Comparison of ENCODE assay signal across 19 cellular contexts in genomic region chr10:21290499-21291160, GRCh38.
"Had no signal": no experiment of that assay in that cellular context is flagged by ENCODE, and none has a peak within 500 bp of the region (broad histone marks: within the 10 kb centered on the region; RNA-seq: fewer than 3 reads in every experiment).

No MANE protein-coding gene starts in this region.

- H3K4me3 ChIP-seq: lower lobe of right lung had no signal

- H3K9me3 ChIP-seq: lower lobe of right lung had no signal

- H3K27me3 Mint-ChIP-seq: brain had no signal

- H3K27ac Mint-ChIP-seq: activated naive CD4-positive, alpha-beta T cell treated with anti-CD3 and anti-CD28 coated beads, Interleukin-2, amount 50 U/mL, for 72 hours; brain; naive thymus-derived CD8-positive, alpha-beta T cell; T-helper 2 cell treated with Interferon-gamma antibody and Interleukin-4, amounts not matched to agents 5 μg/mL and 100 μg/mL, for 36 hours had no signal

- H3K36me3 Mint-ChIP-seq: activated naive CD4-positive, alpha-beta T cell treated with anti-CD3 and anti-CD28 coated beads, Interleukin-2, amount 50 U/mL, for 72 hours; brain; naive thymus-derived CD8-positive, alpha-beta T cell had no signal

- ATAC-seq: activated naive CD4-positive, alpha-beta T cell treated with anti-CD3 and anti-CD28 coated beads, Interleukin-2, amount 50 U/mL, for 72 hours; esophagus mucosa; left cardiac atrium; lower lobe of right lung; naive thymus-derived CD8-positive, alpha-beta T cell; stimulated activated naive CD8-positive, alpha-beta T cell treated with anti-CD3 and anti-CD28 coated beads, Interleukin-15, Interleukin-2, amounts not matched to agents 100 U/mL and 50 U/mL, for 24 hours had no signal

- H3K36me3 ChIP-seq: lower lobe of right lung had no signal

- H3K9me3 Mint-ChIP-seq: activated naive CD4-positive, alpha-beta T cell treated with anti-CD3 and anti-CD28 coated beads, Interleukin-2, amount 50 U/mL, for 72 hours; naive thymus-derived CD8-positive, alpha-beta T cell; T-helper 2 cell treated with Interferon-gamma antibody and Interleukin-4, amounts not matched to agents 5 μg/mL and 100 μg/mL, for 36 hours had no signal

- H3K27ac ChIP-seq: lower lobe of right lung had no signal

- DNase-seq: activated CD4-positive, alpha-beta T cell treated with anti-CD3 and anti-CD28 coated beads, Interleukin-2, amount 50 U/mL, for 4 hours; activated CD4-positive, CD25-positive, alpha-beta regulatory T cell treated with anti-CD3 and anti-CD28 coated beads, Interleukin-2, amount 50 U/mL, for 72 hours; activated effector memory CD4-positive, alpha-beta T cell treated with Interleukin-2 at 50 U/mL for 16 hours; activated T-cell treated with anti-CD3 and anti-CD28 coated beads, Interleukin-2, amount 50 U/mL, for 1 hour; amniotic stem cell; cerebellar nuclear complex; dermis blood vessel endothelial cell; hippocampal formation; left cardiac atrium; lower lobe of right lung; naive thymus-derived CD8-positive, alpha-beta T cell; stimulated activated CD4-positive, alpha-beta T cell treated with anti-CD3 and anti-CD28 coated beads, Interleukin-4, amount 100 ng/mL, for 1 hour; stimulated activated CD8-positive, alpha-beta memory T cell treated with anti-CD3 and anti-CD28 coated beads, Interleukin-4, amount 100 ng/mL, for 48 hours; stimulated activated naive CD8-positive, alpha-beta T cell treated with anti-CD3 and anti-CD28 coated beads, Interleukin-15, Interleukin-2, amounts not matched to agents 100 U/mL and 50 U/mL, for 24 hours had no signal

- H3K4me3 Mint-ChIP-seq: brain; naive thymus-derived CD8-positive, alpha-beta T cell; T-helper 2 cell treated with Interferon-gamma antibody and Interleukin-4, amounts not matched to agents 5 μg/mL and 100 μg/mL, for 36 hours had no signal

- FAIRE-seq: endometrium had no signal
